In genomic region chr21:15293251-15293650, GRCh38 we compare ENCODE assay signal across 8 cellular contexts.
A peak's percentile ranks its signal among the peaks of the same experiment; 100 is the strongest.
DNase-seq lines count a peak whose midpoint lies in the region; FAIRE-seq and TF ChIP-seq lines count a peak whose summit lies in the region.

No MANE protein-coding gene starts in this region.

- H3K27ac ChIP-seq in endothelial cell of umbilical vein (ENCODE audit: insufficient read depth, low read depth, low read length) (peak overlapping the region; percentile 11), substantia nigra (ENCODE audit: low read depth, low read length, poor library complexity, severe bottlenecking) (no peak overlapping the region)

- H3K79me2 ChIP-seq in endothelial cell of umbilical vein (ENCODE audit: control insufficient read depth, insufficient read depth, low read length), result no peaks in the 10 kb centered on the region

- H3K4me3 ChIP-seq in endothelial cell of umbilical vein (replicated peaks in 1 of 3; ENCODE audit: insufficient read depth in 1 of 3, low read depth in 1 of 3, low read length in 3 of 3), result no peak overlapping the region

- no peak for TF ChIP-seq POLR2A in endothelial cell of umbilical vein (IDR thresholded peaks at IDR 0.05; ENCODE audit: low read depth, low read length)
- no peak for TF ChIP-seq POLR2A in erythroblast (IDR thresholded peaks at IDR 0.05; ENCODE audit: low read length)

- peak; percentile 84 for FAIRE-seq in endothelial cell of umbilical vein (lab: Jason Lieb, UNC)

- H3K36me3 ChIP-seq in endothelial cell of umbilical vein (ENCODE audit: control insufficient read depth in 2 of 2, extremely low read depth in 1 of 2, insufficient read depth in 2 of 2, low read length in 2 of 2), result no peaks in the 10 kb centered on the region

- H3K9ac ChIP-seq in endothelial cell of umbilical vein (replicated peaks; ENCODE audit: extremely low read depth, insufficient read depth, low read length), result no peak overlapping the region

- peak overlapping the region; percentile 54 for H2AFZ ChIP-seq in endothelial cell of umbilical vein (ENCODE audit: low read depth, low read length)

- H3K4me2 ChIP-seq in endothelial cell of umbilical vein (ENCODE audit: insufficient read depth, low read length), result no peak overlapping the region

- CTCF ChIA-PET in endothelial cell of umbilical vein (lab: Charles Lee), result interaction anchor here (1.1 kb wide), 1 partner anchor 429 kb away, joined by 4 read pairs; no protein-coding TSS in a partner anchor

- no peaks in the 10 kb centered on the region for H4K20me1 ChIP-seq in endothelial cell of umbilical vein (replicated peaks; ENCODE audit: control insufficient read depth, extremely low read depth, insufficient read depth, low read length)

- H3K27me3 ChIP-seq in endothelial cell of umbilical vein (ENCODE audit: control insufficient read depth in 2 of 2, insufficient read depth in 2 of 2, low read length in 2 of 2), result no peaks in the 10 kb centered on the region

- H3K9me3 ChIP-seq in endothelial cell of umbilical vein (replicated peaks; ENCODE audit: control insufficient read depth, insufficient read depth, low read length), result no peaks in the 10 kb centered on the region

- peaks cover 4% of the 10 kb centered on the region for H3K4me1 ChIP-seq in endothelial cell of umbilical vein (ENCODE audit: control insufficient read depth, extremely low read depth, insufficient read depth, low read length)

- BruUV-seq in endothelial cell of umbilical vein (replicated peaks; lab: Mats Ljungman, UMichigan), result no TSS peak

- dilution Hi-C loops in endothelial cell of umbilical vein (cut with MboI; ENCODE audit: extremely low pct_ligation_motif_present, low sequenced_read_pairs), result no loop called here

- no peak for TF ChIP-seq CTCF in endothelial cell of umbilical vein (IDR thresholded peaks at IDR 0.05; ENCODE audit: extremely low read depth in 1 of 2, insufficient read depth in 1 of 2, low read depth in 1 of 2, low read length in 2 of 2)

- in situ Hi-C loops in Caki2 (cut with HindIII; ENCODE audit: low pct_unique_long_range_greater_than_20kb, low sequenced_read_pairs), result no loop called here

- POLR2A ChIA-PET in endothelial cell of umbilical vein (lab: Charles Lee), result no interaction called here

- H3K9me1 ChIP-seq in endothelial cell of umbilical vein (replicated peaks; ENCODE audit: control insufficient read depth, extremely low read depth, insufficient read depth, low read length), result no peaks in the 10 kb centered on the region

- peak; percentile 87 for DNase-seq in Caki2 (ENCODE audit: low read depth)
- peak; percentile 79 for DNase-seq in M059J (ENCODE audit: low read depth)
- DNase-seq in endothelial cell of umbilical vein (ENCODE audit: low read depth, low spot score), result peak; percentile 68
- DNase-seq in myocyte (ENCODE audit: low read depth), result peak; percentile 84
- DNase-seq in substantia nigra (lab: John Stamatoyannopoulos, UW), result no peak
- DNase-seq in NCI-H2227 treated with DMSO at 0.1 percent for 48 hours (lab: John Stamatoyannopoulos, UW), result no peak
- DNase-seq in NCI-H1092 (lab: John Stamatoyannopoulos, UW), result no peak
- no peak for DNase-seq in erythroblast (lab: John Stamatoyannopoulos, UW)

- intact Hi-C loops in endothelial cell of umbilical vein (cut with micrococcal nuclease), result no loop called here

TF ChIP-seq in endothelial cell of umbilical vein, 7 proteins besides CTCF, POLR2A, EP300 and RAD21:
- TF ChIP-seq FOS (IDR thresholded peaks at IDR 0.05; ENCODE audit: borderline replicate concordance, insufficient read depth, low read length), result peak; percentile 45
- TF ChIP-seq JUN (IDR thresholded peaks at IDR 0.05; ENCODE audit: borderline replicate concordance, insufficient read depth, insufficient read length, low read depth), result peak; percentile 73
- TF ChIP-seq MAX (IDR thresholded peaks at IDR 0.05; ENCODE audit: insufficient read depth, insufficient read length), result no peak
TF ChIP-seq in endothelial cell of umbilical vein: peak in this region for 2.

Comparison
In these comparisons a context has a peak if more than half of its experiments do, and no peak if none do; other contexts are left out.
1. DNase-seq: peak in Caki2 (single experiment), M059J (single experiment), endothelial cell of umbilical vein (single experiment) and myocyte (single experiment); none in substantia nigra (0 of 49), NCI-H2227 treated with DMSO at 0.1 percent for 48 hours (single experiment), NCI-H1092 (single experiment) and erythroblast (0 of 2).